Comparison of ENCODE assay signal across 11 cellular contexts in genomic region chr11:58562375-58562800, GRCh38. TPM values are rescaled to one million over a fixed set of nuclear protein-coding genes. Genes with fewer than 3 reads are reported as not detected.
DNase-seq lines count a peak whose midpoint lies in the region; ATAC-seq, FAIRE-seq and TF ChIP-seq lines count a peak whose summit lies in the region.
"Had no signal": no experiment of that assay in that cellular context is flagged by ENCODE, and none has a peak within 500 bp of the region (broad histone marks: within the 10 kb centered on the region; RNA-seq: fewer than 3 reads in every experiment).

No MANE protein-coding gene starts in this region.

- H3K9me3 ChIP-seq in KOPT-K1 (ENCODE audit: insufficient read depth, low read length, poor library complexity, severe bottlenecking) (no peaks in the 10 kb centered on the region), spleen (no peaks in the 10 kb centered on the region), trophoblast cell (ENCODE audit: insufficient read depth, low read depth, low read length) (no peaks in the 10 kb centered on the region)
- no peaks in the 10 kb centered on the region for H3K9me3 ChIP-seq in naive thymus-derived CD4-positive, alpha-beta T cell (ENCODE audit: control insufficient read depth in 2 of 3, low read length in 3 of 3)

- no peak overlapping the region for H2BK12ac ChIP-seq in trophoblast cell (ENCODE audit: low read length)

- no peaks in the 10 kb centered on the region for H3K27me3 ChIP-seq in naive thymus-derived CD4-positive, alpha-beta T cell (ENCODE audit: control insufficient read depth in 2 of 2, insufficient read depth in 2 of 2, low read length in 2 of 2)
- H3K27me3 ChIP-seq in spleen (replicated peaks in 1 of 7): no peaks in the 10 kb centered on the region
- H3K27me3 ChIP-seq in trophoblast cell (ENCODE audit: insufficient read depth, low read length): no peaks in the 10 kb centered on the region

- H3K4me2 ChIP-seq in trophoblast cell (ENCODE audit: low read length): no peak overlapping the region

- H3K4me1 ChIP-seq in naive thymus-derived CD4-positive, alpha-beta T cell (ENCODE audit: control insufficient read depth in 2 of 2, insufficient read depth in 2 of 2, low read length in 2 of 2): peaks cover 24 to 41% of the 10 kb centered on the region in 2 donors
- peaks cover 0 to 71% (median 25%) of the 10 kb centered on the region in 6 donors for H3K4me1 ChIP-seq in spleen
- H3K4me1 ChIP-seq in trophoblast cell (ENCODE audit: control insufficient read depth in 1 of 2, insufficient read depth in 2 of 2, low read length in 2 of 2): no peaks in the 10 kb centered on the region

- H4K91ac ChIP-seq in trophoblast cell (ENCODE audit: low read depth, low read length): no peak overlapping the region

- TF ChIP-seq CTCF in HFFc6 (IDR thresholded peaks at IDR 0.05) (no peak), coronary artery (IDR thresholded peaks at IDR 0.05) (no peak), spleen (IDR thresholded peaks at IDR 0.05 in 8 of 11, conservative IDR thresholded peaks at IDR 0.05 in 3 of 11) (no peak)

- H3K9me3 Mint-ChIP-seq in HFFc6: no peaks in the 10 kb centered on the region
- H3K9me3 Mint-ChIP-seq in naive thymus-derived CD4-positive, alpha-beta T cell: no peaks in the 10 kb centered on the region
- H3K9me3 Mint-ChIP-seq: mesothelial cell of epicardium had no signal

- no peaks in the 10 kb centered on the region for H3K79me1 ChIP-seq in trophoblast cell (ENCODE audit: low read length)

- no peak overlapping the region for H2BK120ac ChIP-seq in trophoblast cell (ENCODE audit: insufficient read depth, low read length, poor library complexity)

- H3K18ac ChIP-seq in trophoblast cell (ENCODE audit: low read length): no peak overlapping the region

- peaks cover 54% of the 10 kb centered on the region for H3K36me3 ChIP-seq in KOPT-K1 (ENCODE audit: insufficient read depth, low read length)
- H3K36me3 ChIP-seq in naive thymus-derived CD4-positive, alpha-beta T cell (ENCODE audit: control insufficient read depth in 2 of 3, insufficient read depth in 3 of 3, low read length in 3 of 3): peaks cover 4 to 12% (median 5%) of the 10 kb centered on the region in 3 experiments
- H3K36me3 ChIP-seq in spleen: peaks cover 0 to 85% (median 18%) of the 10 kb centered on the region in 6 donors
- H3K36me3 ChIP-seq in trophoblast cell (ENCODE audit: control insufficient read depth in 1 of 2, insufficient read depth in 2 of 2, low read length in 2 of 2): no peaks in the 10 kb centered on the region

- no peak overlapping the region for H4K12ac ChIP-seq in trophoblast cell (ENCODE audit: low read depth, low read length)

- CTCF ChIA-PET in naive thymus-derived CD4-positive, alpha-beta T cell (lab: Charles Lee): interaction anchor here (0.6 to 1.4 kb wide), 5 partner anchors 15 to 67 kb away, joined by 3 to 9 read pairs (median 4); no protein-coding TSS in a partner anchor

- H3K14ac ChIP-seq in trophoblast cell (ENCODE audit: low read length): no peak overlapping the region

- H3K4me1 Mint-ChIP-seq in HFFc6 (ENCODE audit: low read depth): peaks cover 46% of the 10 kb centered on the region
- peaks cover 45 to 82% (median 64%) of the 10 kb centered on the region in 7 donors for H3K4me1 Mint-ChIP-seq in naive thymus-derived CD4-positive, alpha-beta T cell
- H3K4me1 Mint-ChIP-seq: mesothelial cell of epicardium had no signal

- no peak overlapping the region for H2AFZ ChIP-seq in trophoblast cell (ENCODE audit: insufficient read depth, low read length, poor library complexity)

- H3K27ac ChIP-seq in KOPT-K1 (ENCODE audit: low read depth, low read length, poor library complexity, severe bottlenecking) (peak overlapping the region; percentile 26), coronary artery (no peak overlapping the region), spleen (peak overlapping the region in 3 of 8 donors; percentile 11 to 59 (median 48)), trophoblast cell (ENCODE audit: low read depth, low read length) (no peak overlapping the region)
- H3K27ac ChIP-seq in naive thymus-derived CD4-positive, alpha-beta T cell (ENCODE audit: low read depth, low read length): peak overlapping the region; percentile 12

- POLR2A ChIA-PET in naive thymus-derived CD4-positive, alpha-beta T cell (lab: Charles Lee): interaction anchor here (1.4 to 3.3 kb wide), 3 partner anchors 13 to 26 kb away, joined by 3 to 21 read pairs (median 4); partner anchors contain the start of gene LPXN

- no peak overlapping the region for H2BK5ac ChIP-seq in trophoblast cell (ENCODE audit: low read depth, low read length, poor library complexity)

- no peak overlapping the region for H3K23ac ChIP-seq in trophoblast cell (ENCODE audit: low read length)

- no peak overlapping the region for H4K8ac ChIP-seq in trophoblast cell (ENCODE audit: low read depth, low read length)

- H3K27ac Mint-ChIP-seq in HFFc6: peak overlapping the region; percentile 4
- H3K27ac Mint-ChIP-seq in naive thymus-derived CD4-positive, alpha-beta T cell: peak overlapping the region; percentile 28 to 89 (median 75)
- H3K27ac Mint-ChIP-seq: mesothelial cell of epicardium had no signal

- intact Hi-C loops in naive thymus-derived CD4-positive, alpha-beta T cell (cut with micrococcal nuclease): loop anchor here in 1 of 2 donors (2.0 kb wide), 1 partner anchor 16 kb away; no protein-coding TSS in a partner anchor
- intact Hi-C loops in spleen (cut with DNase I; ENCODE audit: low total_unique reads): no loop called here

- no peaks in the 10 kb centered on the region for H3K27me3 Mint-ChIP-seq in HFFc6 (ENCODE audit: insufficient read depth)
- H3K27me3 Mint-ChIP-seq in naive thymus-derived CD4-positive, alpha-beta T cell: no peaks in the 10 kb centered on the region

- no peak for TF ChIP-seq POLR2A in spleen (IDR thresholded peaks at IDR 0.05)

- H2AK5ac ChIP-seq in trophoblast cell (ENCODE audit: low read length): no peak overlapping the region

- no peak for FAIRE-seq in frontal cortex (lab: Jason Lieb, UNC)
- FAIRE-seq: endothelial cell of umbilical vein had no signal

- H3K4me3 ChIP-seq in naive thymus-derived CD4-positive, alpha-beta T cell (ENCODE audit: low read length): no peak overlapping the region
- H3K4me3 ChIP-seq in coronary artery (no peak overlapping the region), spleen (no peak overlapping the region), trophoblast cell (ENCODE audit: low read depth, low read length) (no peak overlapping the region)

- H3K79me2 ChIP-seq in trophoblast cell (ENCODE audit: control insufficient read depth, insufficient read depth, low read length, poor library complexity): no peaks in the 10 kb centered on the region

- no peak overlapping the region for H3K4ac ChIP-seq in trophoblast cell (ENCODE audit: low read depth, low read length)

- DNase-seq in HFFc6 (no peak), coronary artery (ENCODE audit: low spot score) (no peak), spleen (no peak), trophoblast cell (no peak), frontal cortex (ENCODE audit: low spot score in 2 of 2) (no peak)
- no peak for DNase-seq in naive thymus-derived CD4-positive, alpha-beta T cell
- DNase-seq: NCI-H187 had no signal

- ATAC-seq in GM18870 (IDR thresholded peaks at IDR 0.05; ENCODE audit: unreplicated experiment): peak; percentile 89
- ATAC-seq in naive thymus-derived CD4-positive, alpha-beta T cell: peak; percentile 38

- H3K9ac ChIP-seq in trophoblast cell (ENCODE audit: low read length): no peak overlapping the region

- no peak overlapping the region for H3K4me3 Mint-ChIP-seq in HFFc6
- peak overlapping the region; percentile 32 to 79 (median 64) for H3K4me3 Mint-ChIP-seq in naive thymus-derived CD4-positive, alpha-beta T cell
- H3K4me3 Mint-ChIP-seq: mesothelial cell of epicardium had no signal

- H3K36me3 Mint-ChIP-seq in HFFc6 (ENCODE audit: low read depth): peaks cover 35% of the 10 kb centered on the region
- peaks cover 10 to 39% (median 20%) of the 10 kb centered on the region in 5 donors for H3K36me3 Mint-ChIP-seq in naive thymus-derived CD4-positive, alpha-beta T cell
- H3K36me3 Mint-ChIP-seq: mesothelial cell of epicardium had no signal

RNA-seq across cellular contexts. Expression of gene LPXN, which starts 13.3 kb away (rescaled TPM):
- 100 to 1,000 TPM in 4 of 6 experiments, 10 to 100 TPM in 2; 51.0 to 154 (median 119) TPM for total RNA-seq in HFFc6 (2021; fragmentation: NEBNext Ultra II Directional; extraction: Animal tissue kit (Norgen Biotek cat#: 25700))
- 100 to 1,000 TPM in 3 of 5 experiments, 10 to 100 TPM in 2; 58.2 to 147 (median 142) TPM for total RNA-seq in naive thymus-derived CD4-positive, alpha-beta T cell
- 100 to 1,000 TPM; 169 to 215 TPM for polyA plus RNA-seq in naive thymus-derived CD4-positive, alpha-beta T cell
- total RNA-seq in spleen: 10 to 100 TPM; 50.8 to 83.7 (median 65.9) TPM
- polyA plus RNA-seq in spleen: 10 to 100 TPM; 56.8 to 70.0 (median 62.3) TPM
- polyA plus RNA-seq in trophoblast cell (2013): 1.6 and 1.8 TPM in 2 replicates
- 2.4 TPM for total RNA-seq in frontal cortex

RNA-seq across cellular contexts. Expression of gene ZFP91, which starts 16.5 kb away (rescaled TPM):
- 10 to 100 TPM; 51.9 to 69.1 (median 59.4) TPM for total RNA-seq in HFFc6 (2021; fragmentation: NEBNext Ultra II Directional; extraction: Animal tissue kit (Norgen Biotek cat#: 25700))
- 10 to 100 TPM; 36.9 to 53.8 (median 40.9) TPM for total RNA-seq in naive thymus-derived CD4-positive, alpha-beta T cell
- polyA plus RNA-seq in naive thymus-derived CD4-positive, alpha-beta T cell: 1 to 10 TPM; 6.5 to 7.2 TPM
- total RNA-seq in spleen: 10 to 100 TPM; 42.9 to 53.4 (median 49.4) TPM
- polyA plus RNA-seq in spleen: 10 to 100 TPM; 10.1 to 17.5 (median 10.2) TPM
- 40.2 and 41.3 TPM in 2 replicates for polyA plus RNA-seq in trophoblast cell (2013)
- total RNA-seq in frontal cortex: 47.3 TPM

RNA-seq across cellular contexts. Expression of gene OR5B21, which starts 54.5 kb away (rescaled TPM):
- total RNA-seq in HFFc6 (2021; fragmentation: NEBNext Ultra II Directional; extraction: Animal tissue kit (Norgen Biotek cat#: 25700)): under 1 TPM in 1 of 6 experiments, not detected in 5; 0.31 TPM
- total RNA-seq in naive thymus-derived CD4-positive, alpha-beta T cell: 1 to 10 TPM in 3 of 5 experiments, not detected in 2; 1.1 to 2.1 (median 1.9) TPM
- polyA plus RNA-seq in naive thymus-derived CD4-positive, alpha-beta T cell: not detected
- total RNA-seq in spleen (1 to 10 TPM in 1 of 7 donors, under 1 TPM in 2, not detected in 4; 0.40 to 2.6 (median 0.54) TPM), frontal cortex (not detected)
- not detected for polyA plus RNA-seq in spleen
- not detected in 2 replicates for polyA plus RNA-seq in trophoblast cell (2013)
- total RNA-seq: endothelial cell of umbilical vein, mesothelial cell of epicardium had no signal
- polyA plus RNA-seq: endothelial cell of umbilical vein had no signal

Comparison
In these comparisons a context has a peak if more than half of its experiments do, and no peak if none do; other contexts are left out.
1. H3K27ac ChIP-seq: peak in KOPT-K1 (single experiment) and naive thymus-derived CD4-positive, alpha-beta T cell (single experiment); none in coronary artery (0 of 2) and trophoblast cell (single experiment).
2. RNA of gene LPXN, which starts 13.3 kb away (total RNA-seq): 58.2 to 147 TPM in naive thymus-derived CD4-positive, alpha-beta T cell, 51.0 to 154 TPM in HFFc6 and 50.8 to 83.7 TPM in spleen; 2.4 TPM in frontal cortex (single experiment); every median in the first group is over 10 times any median in the second.